In genomic region chr17:48840441-48840840, GRCh38 we compare ENCODE assay signal across 13 cellular contexts. TPM values are rescaled to one million over a fixed set of nuclear protein-coding genes. Genes with fewer than 3 reads are reported as not detected.
DNase-seq lines count a peak whose midpoint lies in the region; TF ChIP-seq lines count a peak whose summit lies in the region.
"Had no signal": no experiment of that assay in that cellular context is flagged by ENCODE, and none has a peak within 500 bp of the region (broad histone marks: within the 10 kb centered on the region; RNA-seq: fewer than 3 reads in every experiment).

No MANE protein-coding gene starts in this region.

- H3K4me1 Mint-ChIP-seq in activated naive CD8-positive, alpha-beta T cell (ENCODE audit: low read depth): peaks cover 58% of the 10 kb centered on the region
- peaks cover 65% of the 10 kb centered on the region for H3K4me1 Mint-ChIP-seq in activated naive CD8-positive, alpha-beta T cell treated with anti-CD3 and anti-CD28 coated beads for 36 hours

- no peak overlapping the region for H3K27ac ChIP-seq in mammary epithelial cell (ENCODE audit: insufficient read depth, low read depth, low read length)
- H3K27ac ChIP-seq in tibial nerve: peak overlapping the region; percentile 83 to 98 (median 96)
- H3K27ac ChIP-seq: C4-2B had no signal

- H2AFZ ChIP-seq in mammary epithelial cell (ENCODE audit: low read depth, low read length): no peak overlapping the region

- peak overlapping the region; percentile 72 for H3K4me2 ChIP-seq in mammary epithelial cell (ENCODE audit: insufficient read depth, low read depth, low read length)

- H3K9me3 Mint-ChIP-seq in activated naive CD8-positive, alpha-beta T cell (ENCODE audit: low read depth): no peaks in the 10 kb centered on the region
- H3K9me3 Mint-ChIP-seq in activated naive CD8-positive, alpha-beta T cell treated with anti-CD3 and anti-CD28 coated beads for 36 hours: no peaks in the 10 kb centered on the region

- in situ Hi-C loops in mammary epithelial cell (cut with MboI; ENCODE audit: low sequenced_read_pairs in 2 of 2): no loop called here

- H3K4me3 ChIP-seq in mammary epithelial cell (replicated peaks in 1 of 3; ENCODE audit: insufficient read depth in 1 of 3, low read depth in 2 of 3, low read length in 3 of 3): no peak overlapping the region
- H3K4me3 ChIP-seq in mucosa of stomach (ENCODE audit: low read length): no peak overlapping the region
- peak overlapping the region in 2 of 4 donors; percentile 28 to 43 for H3K4me3 ChIP-seq in tibial nerve
- H3K4me3 ChIP-seq: pancreas had no signal

- dilution Hi-C loops in mammary epithelial cell (cut with HindIII; ENCODE audit: low sequenced_read_pairs): no loop called here

- TF ChIP-seq CTCF in mammary epithelial cell (conservative IDR thresholded peaks at IDR 0.05 in 1 of 2, IDR thresholded peaks at IDR 0.05 in 1 of 2; ENCODE audit: extremely low read depth in 1 of 2, insufficient read depth in 1 of 2, low read depth in 1 of 2, low read length in 2 of 2) (no peak), tibial nerve (IDR thresholded peaks at IDR 0.05) (no peak)

- peaks cover 33% of the 10 kb centered on the region for H3K79me2 ChIP-seq in mammary epithelial cell (ENCODE audit: insufficient read depth, low read length)

- H3K27me3 Mint-ChIP-seq in activated naive CD8-positive, alpha-beta T cell: no peaks in the 10 kb centered on the region
- no peaks in the 10 kb centered on the region for H3K27me3 Mint-ChIP-seq in activated naive CD8-positive, alpha-beta T cell treated with anti-CD3 and anti-CD28 coated beads for 36 hours

- peak overlapping the region; percentile 77 for H3K27ac Mint-ChIP-seq in activated naive CD8-positive, alpha-beta T cell
- no peak overlapping the region for H3K27ac Mint-ChIP-seq in activated naive CD8-positive, alpha-beta T cell treated with anti-CD3 and anti-CD28 coated beads for 36 hours

- no peak for DNase-seq in activated naive CD8-positive, alpha-beta T cell treated with anti-CD3 and anti-CD28 coated beads for 36 hours
- DNase-seq in mammary epithelial cell (no peak), tibial nerve (ENCODE audit: low spot score in 2 of 2) (no peak), islet precursor cell (no peak), NCI-H2107 treated with DMSO at 0.1 percent for 48 hours (lab: John Stamatoyannopoulos, UW; ENCODE audit: unreplicated experiment) (no peak), NCI-H524 (lab: John Stamatoyannopoulos, UW) (no peak)
- DNase-seq: activated CD4-positive, alpha-beta T cell treated with anti-CD3 and anti-CD28 coated beads, Interleukin-2, amount 50 U/mL, for 1 hour; pancreas had no signal

- H3K9ac ChIP-seq in mammary epithelial cell (ENCODE audit: insufficient read depth, low read length) (no peak overlapping the region), mucosa of stomach (ENCODE audit: low read length) (peak overlapping the region; percentile 38)

- no peak for TF ChIP-seq EP300 in tibial nerve (IDR thresholded peaks at IDR 0.05)

- H3K9me3 ChIP-seq in mammary epithelial cell (replicated peaks; ENCODE audit: insufficient read depth, low read length) (no peaks in the 10 kb centered on the region), mucosa of stomach (ENCODE audit: control insufficient read depth, low read length) (no peaks in the 10 kb centered on the region), tibial nerve (no peaks in the 10 kb centered on the region)
- H3K9me3 ChIP-seq: pancreas had no signal

- H3K36me3 Mint-ChIP-seq in activated naive CD8-positive, alpha-beta T cell: peaks cover 15% of the 10 kb centered on the region
- peaks cover 36% of the 10 kb centered on the region for H3K36me3 Mint-ChIP-seq in activated naive CD8-positive, alpha-beta T cell treated with anti-CD3 and anti-CD28 coated beads for 36 hours

- H3K36me3 ChIP-seq in mammary epithelial cell (ENCODE audit: insufficient read depth, low read length) (peaks cover 4% of the 10 kb centered on the region), mucosa of stomach (ENCODE audit: control insufficient read depth, insufficient read depth, low read length) (peaks cover 4% of the 10 kb centered on the region), tibial nerve (peaks cover 0 to 19% (median 16%) of the 10 kb centered on the region in 3 donors)

- TF ChIP-seq POLR2A in tibial nerve (IDR thresholded peaks at IDR 0.05): no peak

- peaks cover 5% of the 10 kb centered on the region for H3K4me1 ChIP-seq in mammary epithelial cell (ENCODE audit: insufficient read depth, low read length)
- peaks cover 41% of the 10 kb centered on the region for H3K4me1 ChIP-seq in mucosa of stomach (ENCODE audit: control insufficient read depth, insufficient read depth, low read length)
- peaks cover 0 to 79% (median 62%) of the 10 kb centered on the region in 4 donors for H3K4me1 ChIP-seq in tibial nerve

- H3K27me3 ChIP-seq in mammary epithelial cell (ENCODE audit: insufficient read depth, low read length) (no peaks in the 10 kb centered on the region), mucosa of stomach (ENCODE audit: control insufficient read depth, insufficient read depth, low read length) (no peaks in the 10 kb centered on the region), tibial nerve (no peaks in the 10 kb centered on the region)
- H3K27me3 ChIP-seq: pancreas had no signal

- no TSS peak for BruUV-seq in mammary epithelial cell (replicated peaks; lab: Mats Ljungman, UMichigan)

- no peaks in the 10 kb centered on the region for H4K20me1 ChIP-seq in mammary epithelial cell (ENCODE audit: insufficient read depth, low read length)

- peak overlapping the region; percentile 81 for H3K4me3 Mint-ChIP-seq in activated naive CD8-positive, alpha-beta T cell
- H3K4me3 Mint-ChIP-seq in activated naive CD8-positive, alpha-beta T cell treated with anti-CD3 and anti-CD28 coated beads for 36 hours: no peak overlapping the region

- 33% methylated on average over 3 of the region's 3 CpGs for WGBS in mammary epithelial cell (ENCODE audit: low coverage, missing lambda C conversion rate)
- WGBS in tibial nerve, 2 donors: 15 to 29% methylated on average over 3 of the region's 3 CpGs

- intact Hi-C loops in mammary epithelial cell (cut with micrococcal nuclease): no loop called here

- CTCF ChIA-PET in mammary epithelial cell (lab: Charles Lee; ENCODE audit: low non-redundant PET): no interaction called here

RNA-seq across cellular contexts. Expression of gene CALCOCO2, which starts 9.6 kb away (rescaled TPM):
- 10 to 100 TPM; 69.3 to 75.8 TPM for total RNA-seq in activated naive CD8-positive, alpha-beta T cell treated with anti-CD3 and anti-CD28 coated beads for 36 hours
- total RNA-seq in mammary epithelial cell: 100 to 1,000 TPM in 1 of 2 donors, 10 to 100 TPM in 1; 51.7 to 104 TPM
- polyA plus RNA-seq in mammary epithelial cell: 36.1 TPM
- polyA minus RNA-seq in mammary epithelial cell: 60.8 TPM
- 100 to 1,000 TPM; 167 to 302 (median 232) TPM for total RNA-seq in tibial nerve

RNA-seq across cellular contexts. Expression of gene TTLL6, which starts 23.4 kb away (rescaled TPM):
- total RNA-seq in activated naive CD8-positive, alpha-beta T cell treated with anti-CD3 and anti-CD28 coated beads for 36 hours: not detected
- total RNA-seq in mammary epithelial cell: not detected
- not detected for polyA plus RNA-seq in mammary epithelial cell
- not detected for polyA minus RNA-seq in mammary epithelial cell
- total RNA-seq in tibial nerve: 1 to 10 TPM in 2 of 4 donors, under 1 TPM in 2; 0.21 to 4.8 (median 0.99) TPM
- total RNA-seq: bronchial epithelial cell, OCI-LY7 had no signal

RNA-seq across cellular contexts. Expression of gene ATP5MC1, which starts 52.1 kb away (rescaled TPM):
- 100 to 1,000 TPM; 153 to 159 TPM for total RNA-seq in activated naive CD8-positive, alpha-beta T cell treated with anti-CD3 and anti-CD28 coated beads for 36 hours
- total RNA-seq in mammary epithelial cell (10 to 100 TPM; 58.5 to 79.1 TPM), tibial nerve (100 to 1,000 TPM in 1 of 4 donors, 10 to 100 TPM in 3; 71.4 to 103 (median 89.7) TPM)
- polyA plus RNA-seq in mammary epithelial cell: 613 TPM
- 217 TPM for polyA minus RNA-seq in mammary epithelial cell
